ENCODE assay signal across 2 cellular contexts in genomic region chr6:113412589-113413367, GRCh38.
A peak's percentile ranks its signal among the peaks of the same experiment; 100 is the strongest.
TF ChIP-seq lines count a peak whose summit lies in the region.

No MANE protein-coding gene starts in this region.

TF ChIP-seq in GM23338, 12 proteins besides CTCF, POLR2A, EP300 and RAD21:
- no peak for TF ChIP-seq REST (IDR thresholded peaks at IDR 0.05; ENCODE audit: unreplicated experiment)
- no peak for TF ChIP-seq ZNF114 (CRISPR knock-in tag; IDR thresholded peaks at IDR 0.05)
- TF ChIP-seq POLR2AphosphoS5 (IDR thresholded peaks at IDR 0.05; ENCODE audit: low read depth), result no peak
- no peak for TF ChIP-seq STAT1 (IDR thresholded peaks at IDR 0.05; ENCODE audit: unreplicated experiment)
- no peak for TF ChIP-seq ZNF331 (CRISPR knock-in tag; IDR thresholded peaks at IDR 0.05; ENCODE audit: low read depth)

TF ChIP-seq in SK-N-SH, 30 proteins besides CTCF, POLR2A, EP300 and RAD21 (continued from another document):
- TF ChIP-seq REST (IDR thresholded peaks at IDR 0.05; ENCODE audit: low read depth, low read length), result no peak
- TF ChIP-seq GATA2 (CRISPR knock-in tag; IDR thresholded peaks at IDR 0.05), result peak; percentile 94
- TF ChIP-seq FOSL2 (IDR thresholded peaks at IDR 0.05; ENCODE audit: borderline replicate concordance, low read depth), result no peak
- no peak for TF ChIP-seq TAF1 (IDR thresholded peaks at IDR 0.05; ENCODE audit: borderline replicate concordance, low read depth, low read length)
- TF ChIP-seq RXRA (IDR thresholded peaks at IDR 0.05; ENCODE audit: borderline replicate concordance, low read depth), result peak; percentile 29; the same call in 1 of the 2 replicates
- TF ChIP-seq POLR2AphosphoS5 (IDR thresholded peaks at IDR 0.05; ENCODE audit: low read depth, low read length), result peak; percentile 76; the same call in 1 of the 2 replicates
- TF ChIP-seq FOXM1 (IDR thresholded peaks at IDR 0.05; ENCODE audit: low read depth), result peak; percentile 92
- TF ChIP-seq NRF1 (IDR thresholded peaks at IDR 0.05; ENCODE audit: low read depth, low read length), result no peak
- no peak for TF ChIP-seq USF1 (IDR thresholded peaks at IDR 0.05; ENCODE audit: borderline replicate concordance, low read depth)
- TF ChIP-seq RCOR1 (IDR thresholded peaks at IDR 0.05; ENCODE audit: low read length), result peak; percentile 86
- TF ChIP-seq TEAD4 (IDR thresholded peaks at IDR 0.05; ENCODE audit: borderline replicate concordance, insufficient read depth), result peak; percentile 94
- no peak for TF ChIP-seq USF2 (IDR thresholded peaks at IDR 0.05; ENCODE audit: borderline replicate concordance, low read depth, low read length)
- TF ChIP-seq EZH2phosphoT487 (IDR thresholded peaks at IDR 0.05; ENCODE audit: borderline replicate concordance, low read depth), result no peak
- no peak for TF ChIP-seq SMC3 (IDR thresholded peaks at IDR 0.05; ENCODE audit: low read depth, low read length)
- peak; percentile 95 for TF ChIP-seq TCF12 (IDR thresholded peaks at IDR 0.05)
- no peak for TF ChIP-seq RFX5 (IDR thresholded peaks at IDR 0.05; ENCODE audit: low read length)
- TF ChIP-seq GABPA (IDR thresholded peaks at IDR 0.05; ENCODE audit: low read depth), result no peak
- TF ChIP-seq NFIC (IDR thresholded peaks at IDR 0.05; ENCODE audit: borderline replicate concordance), result peak; percentile 86
- TF ChIP-seq MEF2A (IDR thresholded peaks at IDR 0.05; ENCODE audit: borderline replicate concordance, low read depth), result no peak
- TF ChIP-seq PBX3 (IDR thresholded peaks at IDR 0.05), result peak; percentile 80
- TF ChIP-seq MAX (IDR thresholded peaks at IDR 0.05; ENCODE audit: low read depth), result no peak
- TF ChIP-seq SIN3A (IDR thresholded peaks at IDR 0.05; ENCODE audit: borderline replicate concordance, low read depth, low read length), result no peak
- peak; percentile 60 for TF ChIP-seq CHD2 (IDR thresholded peaks at IDR 0.05; ENCODE audit: low read length, partially characterized antibody)
- TF ChIP-seq YY1 (IDR thresholded peaks at IDR 0.05; ENCODE audit: low read depth), result no peak
- TF ChIP-seq JUND (IDR thresholded peaks at IDR 0.05), result peak; percentile 63
- 0 out of 2 replicates have a peak, but pooled peaks have one; percentile 39 for TF ChIP-seq FOXJ3 (CRISPR knock-in tag; IDR thresholded peaks at IDR 0.05)
- TF ChIP-seq MXI1 (IDR thresholded peaks at IDR 0.05; ENCODE audit: low read depth, low read length), result no peak
- TF ChIP-seq ZBTB33 (IDR thresholded peaks at IDR 0.05; ENCODE audit: borderline replicate concordance, low read depth), result no peak
